In the genomic region with DNA sequence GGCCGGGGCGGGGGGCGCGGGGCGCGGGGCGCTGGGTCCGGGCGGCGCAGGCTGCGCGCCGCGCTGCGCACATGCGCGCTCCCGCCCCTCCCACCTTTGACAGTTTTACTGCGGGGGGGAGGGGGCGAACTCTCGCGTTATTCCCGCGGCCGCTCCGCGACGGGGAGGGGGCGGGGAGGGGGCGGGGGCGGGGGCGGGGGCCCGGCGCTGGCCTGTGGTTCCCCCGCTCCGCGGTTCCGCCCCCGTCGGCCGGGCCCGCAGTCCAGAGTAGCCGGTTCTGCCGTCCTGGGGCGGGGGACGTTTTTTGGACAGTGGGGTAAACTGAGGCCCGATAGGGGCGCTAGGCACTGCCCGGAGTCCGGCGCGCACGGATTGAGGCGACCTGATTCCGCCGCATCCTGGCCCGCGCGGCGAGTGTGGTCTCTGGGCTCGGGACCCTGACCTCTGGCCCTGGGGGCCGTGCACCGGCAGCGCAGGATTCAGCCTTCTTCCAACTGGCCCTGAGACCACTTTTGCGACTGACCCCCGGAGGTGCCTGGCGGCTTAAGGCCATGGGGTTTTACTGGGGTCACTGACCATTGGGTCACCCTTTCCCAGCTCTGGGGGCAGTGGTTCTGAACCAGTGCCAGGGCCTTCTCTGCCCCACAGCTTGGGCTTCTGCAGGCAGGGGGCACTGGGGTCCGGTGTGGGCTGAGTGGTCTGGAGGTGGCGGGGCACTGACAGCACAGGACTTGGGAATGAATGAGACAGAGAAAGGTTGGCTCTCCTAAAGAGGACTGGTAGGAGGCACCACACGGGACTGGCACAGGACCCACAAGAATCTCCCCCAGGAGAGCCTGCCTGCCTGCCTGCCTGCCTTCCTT, we compare ENCODE assay signal across 8 cellular contexts.
DNase-seq lines count a peak whose midpoint lies in the region; FAIRE-seq and TF ChIP-seq lines count a peak whose summit lies in the region.

A gene with protein sequence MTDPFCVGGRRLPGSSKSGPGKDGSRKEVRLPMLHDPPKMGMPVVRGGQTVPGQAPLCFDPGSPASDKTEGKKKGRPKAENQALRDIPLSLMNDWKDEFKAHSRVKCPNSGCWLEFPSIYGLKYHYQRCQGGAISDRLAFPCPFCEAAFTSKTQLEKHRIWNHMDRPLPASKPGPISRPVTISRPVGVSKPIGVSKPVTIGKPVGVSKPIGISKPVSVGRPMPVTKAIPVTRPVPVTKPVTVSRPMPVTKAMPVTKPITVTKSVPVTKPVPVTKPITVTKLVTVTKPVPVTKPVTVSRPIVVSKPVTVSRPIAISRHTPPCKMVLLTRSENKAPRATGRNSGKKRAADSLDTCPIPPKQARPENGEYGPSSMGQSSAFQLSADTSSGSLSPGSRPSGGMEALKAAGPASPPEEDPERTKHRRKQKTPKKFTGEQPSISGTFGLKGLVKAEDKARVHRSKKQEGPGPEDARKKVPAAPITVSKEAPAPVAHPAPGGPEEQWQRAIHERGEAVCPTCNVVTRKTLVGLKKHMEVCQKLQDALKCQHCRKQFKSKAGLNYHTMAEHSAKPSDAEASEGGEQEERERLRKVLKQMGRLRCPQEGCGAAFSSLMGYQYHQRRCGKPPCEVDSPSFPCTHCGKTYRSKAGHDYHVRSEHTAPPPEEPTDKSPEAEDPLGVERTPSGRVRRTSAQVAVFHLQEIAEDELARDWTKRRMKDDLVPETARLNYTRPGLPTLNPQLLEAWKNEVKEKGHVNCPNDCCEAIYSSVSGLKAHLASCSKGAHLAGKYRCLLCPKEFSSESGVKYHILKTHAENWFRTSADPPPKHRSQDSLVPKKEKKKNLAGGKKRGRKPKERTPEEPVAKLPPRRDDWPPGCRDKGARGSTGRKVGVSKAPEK (minus strand): TSS at position 80 of the 863 bp plus-strand sequence. CDS start 1,980 bp downstream, outside the sequence.

- no peaks in the 10 kb centered on the region for H3K9me2 ChIP-seq in OCI-LY1 (ENCODE audit: low read depth, low read length)

- H4K20me1 ChIP-seq in OCI-LY1 (ENCODE audit: insufficient read depth, low read length), result no peaks in the 10 kb centered on the region

- H3K36me3 ChIP-seq in OCI-LY1 (ENCODE audit: insufficient read depth, low read length) (peaks cover 26% of the 10 kb centered on the region), neuron (ENCODE audit: insufficient read depth, low read length) (peaks cover 18% of the 10 kb centered on the region)

- TF ChIP-seq CTCF in OCI-LY1 (IDR thresholded peaks at IDR 0.05; ENCODE audit: low read length), result no peak

- no peaks in the 10 kb centered on the region for H3K27me3 ChIP-seq in OCI-LY1 (ENCODE audit: insufficient read depth, low read length)
- H3K27me3 ChIP-seq in neuron (ENCODE audit: insufficient read depth, low read length), result no peaks in the 10 kb centered on the region

- H3F3A ChIP-seq in OCI-LY1 (ENCODE audit: insufficient read depth, low read length), result no peaks in the 10 kb centered on the region

- no peak for FAIRE-seq in GM19239 (lab: Jason Lieb, UNC)

- peak within 1 kb of the TSS; percentile 98 for H3K4me2 ChIP-seq in OCI-LY1 (ENCODE audit: low read length)

- DNase-seq in AG08396 (ENCODE audit: low spot score) (peak; percentile 94), GM19239 (ENCODE audit: insufficient read length, low spot score) (peak; percentile 83), germinal center (ENCODE audit: low spot score) (peak; percentile 59), NK-92 (lab: John Stamatoyannopoulos, UW; ENCODE audit: unreplicated experiment) (no peak), superior temporal gyrus (ENCODE audit: extremely low spot score) (no peak)
- peak; percentile 64 for DNase-seq in activated naive CD4-positive, alpha-beta T cell treated with Interleukin-2 at 50 U/mL for 16 hours

- peak within 1 kb of the TSS; percentile 42 for H3K27ac ChIP-seq in OCI-LY1 (ENCODE audit: low read depth, low read length, poor library complexity, severe bottlenecking)

- H3K9me3 ChIP-seq in OCI-LY1 (ENCODE audit: low read length), result no peaks in the 10 kb centered on the region
- H3K9me3 ChIP-seq in neuron (ENCODE audit: low read length), result no peaks in the 10 kb centered on the region

- H2AFZ ChIP-seq in OCI-LY1 (ENCODE audit: low read length), result no peak within 1 kb of the TSS
- H2AFZ ChIP-seq in neuron (ENCODE audit: low read depth, low read length), result peak within 1 kb of the TSS; percentile 13

- no peaks in the 10 kb centered on the region for H3K79me2 ChIP-seq in OCI-LY1 (ENCODE audit: insufficient read depth, low read length)

- H3K4me3 ChIP-seq in OCI-LY1 (ENCODE audit: low read depth, low read length, poor library complexity, severe bottlenecking) (peak within 1 kb of the TSS; percentile 91), neuron (ENCODE audit: low read length) (peak within 1 kb of the TSS; percentile 69)

- H3K4me1 ChIP-seq in OCI-LY1 (ENCODE audit: insufficient read depth, low read length, severe bottlenecking), result peaks cover 19% of the 10 kb centered on the region
- H3K4me1 ChIP-seq in neuron (ENCODE audit: insufficient read depth, low read length), result peaks cover 12% of the 10 kb centered on the region

- peak within 1 kb of the TSS; percentile 99 for H3K9ac ChIP-seq in OCI-LY1 (ENCODE audit: low read length)

Comparison
In these comparisons a context has a peak if more than half of its experiments do, and no peak if none do; other contexts are left out.
1. DNase-seq: peak in AG08396 (single experiment), GM19239 (single experiment), activated naive CD4-positive, alpha-beta T cell treated with Interleukin-2 at 50 U/mL for 16 hours (single experiment) and germinal center (single experiment); none in NK-92 (single experiment) and superior temporal gyrus (single experiment).